23 cellular contexts compared by ENCODE assay signal in the genomic region with DNA sequence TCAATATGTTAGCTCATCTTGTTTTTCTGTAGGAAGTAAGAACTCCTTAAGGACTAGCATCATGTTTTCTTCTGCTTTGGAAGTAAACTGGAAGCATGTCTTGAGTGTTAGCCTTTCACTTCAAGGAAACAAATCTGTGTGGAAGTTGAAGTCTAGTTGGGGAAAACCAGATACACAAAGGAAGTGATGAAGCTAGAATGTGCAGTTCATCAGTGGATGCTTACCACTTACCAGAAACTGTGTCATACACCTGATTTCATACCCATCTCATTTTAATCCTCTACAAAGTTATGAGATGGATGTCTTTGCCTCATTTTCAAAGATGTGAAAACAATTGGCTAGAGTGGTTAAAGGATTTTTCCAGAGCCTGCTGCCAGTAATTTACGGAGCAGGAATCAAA.
DNase-seq lines count a peak whose midpoint lies in the region; ATAC-seq and TF ChIP-seq lines count a peak whose summit lies in the region.
"Had no signal": no experiment of that assay in that cellular context is flagged by ENCODE, and none has a peak within 500 bp of the region (broad histone marks: within the 10 kb centered on the region; RNA-seq: fewer than 3 reads in every experiment).

No MANE protein-coding gene starts in this region.

- H3K27me3 ChIP-seq in left ventricle myocardium inferior (ENCODE audit: low read depth), result no peaks in the 10 kb centered on the region
- H3K27me3 ChIP-seq in heart right ventricle, result no peaks in the 10 kb centered on the region
- H3K27me3 ChIP-seq: dorsolateral prefrontal cortex had no signal

- H3K4me1 ChIP-seq in left ventricle myocardium inferior (peaks cover 21% of the 10 kb centered on the region), heart right ventricle (peaks cover 0 to 29% (median 18%) of the 10 kb centered on the region in 9 donors), mesodermal cell (ENCODE audit: control insufficient read depth, insufficient read depth, low read length, poor library complexity, severe bottlenecking) (peaks cover 59% of the 10 kb centered on the region)

- intact Hi-C loops in left ventricle myocardium inferior (cut with micrococcal nuclease), result no loop called here
- intact Hi-C loops in heart right ventricle (cut with DNase I), result no loop called here

- whole genome bisulfite sequencing in heart right ventricle, 2 donors, result 93 to 97% methylated on average over 1 of the region's 1 CpG
- WGBS in mesodermal cell (ENCODE audit: insufficient coverage in 2 of 2), 2 experiments, result no CpG with 5 or more reads among the region's 1 CpG

- DNase-seq in left ventricle myocardium inferior (no peak), heart right ventricle (no peak), coronary artery (ENCODE audit: low spot score) (no peak), SW480 (ENCODE audit: low spot score) (no peak), T-helper 1 cell (no peak), GM10266 (ENCODE audit: extremely low spot score) (no peak), DMS114 treated with DMSO at 0.1 percent for 48 hours (lab: John Stamatoyannopoulos, UW; ENCODE audit: unreplicated experiment) (no peak)
- DNase-seq: 8988T; activated CD4-positive, alpha-beta T cell treated with anti-CD3 and anti-CD28 coated beads for 4 hours; activated gamma-delta T cell; activated naive CD8-positive, alpha-beta T cell treated with anti-CD3 and anti-CD28 coated beads, Interleukin-2, amount 50 U/mL, for 24 hours; CD4-positive, alpha-beta memory T cell; dorsolateral prefrontal cortex; KBM-7; MM.1S; NCI-H1417; NCI-H2081 treated with DMSO at 0.1 percent for 48 hours; NCI-H345; stimulated activated naive CD8-positive, alpha-beta T cell treated with anti-CD3 and anti-CD28 coated beads, Interleukin-15, Interleukin-2, amounts not matched to agents 100 U/mL and 50 U/mL, for 24 hours; T-helper 9 cell had no signal

- no peaks in the 10 kb centered on the region for H3K9me3 ChIP-seq in left ventricle myocardium inferior (replicated peaks)
- no peaks in the 10 kb centered on the region for H3K9me3 ChIP-seq in heart right ventricle
- no peaks in the 10 kb centered on the region for H3K9me3 ChIP-seq in mesodermal cell (ENCODE audit: control insufficient read depth, low read length)

- ATAC-seq in heart right ventricle, result no peak
- ATAC-seq: activated naive CD8-positive, alpha-beta T cell treated with anti-CD3 and anti-CD28 coated beads, Interleukin-2, amount 50 U/mL, for 24 hours; sciatic nerve; stimulated activated naive CD8-positive, alpha-beta T cell treated with anti-CD3 and anti-CD28 coated beads, Interleukin-15, Interleukin-2, amounts not matched to agents 100 U/mL and 50 U/mL, for 24 hours had no signal

- H3K4me3 ChIP-seq in left ventricle myocardium inferior, result no peak overlapping the region
- no peak overlapping the region for H3K4me3 ChIP-seq in heart right ventricle
- no peak overlapping the region for H3K4me3 ChIP-seq in coronary artery
- no peak overlapping the region for H3K4me3 ChIP-seq in mesodermal cell (ENCODE audit: extremely low read depth, insufficient read depth, low read length, poor library complexity, severe bottlenecking)
- H3K4me3 ChIP-seq: dorsolateral prefrontal cortex had no signal

- TF ChIP-seq CTCF in left ventricle myocardium inferior (IDR thresholded peaks at IDR 0.05; ENCODE audit: borderline replicate concordance) (no peak), heart right ventricle (IDR thresholded peaks at IDR 0.05) (no peak), coronary artery (IDR thresholded peaks at IDR 0.05) (no peak), GM10266 (IDR thresholded peaks at IDR 0.05; ENCODE audit: control insufficient read depth, insufficient read depth, low read depth, missing control alignments) (no peak)

- H3K36me3 ChIP-seq in left ventricle myocardium inferior (no peaks in the 10 kb centered on the region), heart right ventricle (no peaks in the 10 kb centered on the region), mesodermal cell (ENCODE audit: control insufficient read depth, insufficient read depth, low read length) (no peaks in the 10 kb centered on the region)

- H3K27ac ChIP-seq in left ventricle myocardium inferior (replicated peaks) (peak overlapping the region; percentile 60), heart right ventricle (peak overlapping the region in 1 of 10 donors; percentile 55), coronary artery (peak overlapping the region; percentile 3 to 74), mesodermal cell (ENCODE audit: low read depth, low read length, severe bottlenecking) (peak overlapping the region; percentile 88)
- H3K27ac ChIP-seq: VCaP had no signal
